ENCODE assay signal across 15 cellular contexts in genomic region chr7:70355591-70356323, GRCh38.
DNase-seq lines count a peak whose midpoint lies in the region; ATAC-seq, FAIRE-seq and TF ChIP-seq lines count a peak whose summit lies in the region.
"Had no signal": no experiment of that assay in that cellular context is flagged by ENCODE, and none has a peak within 500 bp of the region (broad histone marks: within the 10 kb centered on the region; RNA-seq: fewer than 3 reads in every experiment).

No MANE protein-coding gene starts in this region.

- H3K27ac ChIP-seq in BLaER1 treated with 17β-estradiol and CSF1 and Interleukin-3, amounts not matched to agents 10 nM and 100 nM, result peak overlapping the region in 8 of 11 experiments; percentile 5 to 48 (median 32); a peak in 8 of 22 replicates
- H3K27ac ChIP-seq in H1 (ENCODE audit: low read depth, low read length), result no peak overlapping the region
- H3K27ac ChIP-seq: heart left ventricle had no signal

- H4K8ac ChIP-seq in H1 (ENCODE audit: extremely low read depth, insufficient read depth, low read length), result no peak overlapping the region

- peak overlapping the region in 3 of 10 experiments; percentile 31 to 47 (median 33); a peak in 4 of 20 replicates for H3K4me3 ChIP-seq in BLaER1 treated with 17β-estradiol and CSF1 and Interleukin-3, amounts not matched to agents 10 nM and 100 nM
- H3K4me3 ChIP-seq in H1 (ENCODE audit: extremely low read depth in 1 of 4, insufficient read depth in 2 of 4, low read depth in 3 of 4, low read length in 4 of 4), result no peak overlapping the region
- H3K4me3 ChIP-seq: heart left ventricle had no signal

- H2BK120ac ChIP-seq in H1 (replicated peaks; ENCODE audit: low read depth, low read length), result no peak overlapping the region

- peaks cover 2% of the 10 kb centered on the region for H3K9me3 Mint-ChIP-seq in activated T-cell treated with anti-CD3 and anti-CD28 coated beads, Interleukin-2, amount 50 U/mL, for 4 hours
- H3K9me3 Mint-ChIP-seq: H9, WTC11 had no signal

- peaks cover 0 to 15% (median 0%) of the 10 kb centered on the region in 11 experiments; a peak in 4 of 22 replicates for H3K36me3 ChIP-seq in BLaER1 treated with 17β-estradiol and CSF1 and Interleukin-3, amounts not matched to agents 10 nM and 100 nM
- H3K36me3 ChIP-seq in H1 (ENCODE audit: control insufficient read depth in 2 of 4, insufficient read depth in 4 of 4, low read length in 3 of 4), result no peaks in the 10 kb centered on the region
- H3K36me3 ChIP-seq: heart left ventricle had no signal

- H3K18ac ChIP-seq in H1 (ENCODE audit: extremely low read depth, low read length), result no peak overlapping the region

- H2BK12ac ChIP-seq in H1 (ENCODE audit: low read depth, low read length), result no peak overlapping the region

- peak overlapping the region in 9 of 11 experiments; percentile 8 to 53 (median 38); a peak in 10 of 22 replicates for H3K9ac ChIP-seq in BLaER1 treated with 17β-estradiol and CSF1 and Interleukin-3, amounts not matched to agents 10 nM and 100 nM
- no peak overlapping the region for H3K9ac ChIP-seq in H1 (replicated peaks in 1 of 4; ENCODE audit: extremely low read depth in 1 of 4, low read depth in 3 of 4, low read length in 3 of 4)

- no peaks in the 10 kb centered on the region for H3K79me1 ChIP-seq in H1 (ENCODE audit: low read depth, low read length)

- ATAC-seq in GM19397 (IDR thresholded peaks at IDR 0.05; ENCODE audit: unreplicated experiment) (no peak), GM19455 (IDR thresholded peaks at IDR 0.05; ENCODE audit: unreplicated experiment) (no peak), HG02938 (IDR thresholded peaks at IDR 0.05; ENCODE audit: unreplicated experiment) (no peak)
- ATAC-seq in activated T-cell treated with anti-CD3 and anti-CD28 coated beads, Interleukin-2, amount 50 U/mL, for 4 hours, result no peak
- ATAC-seq: heart left ventricle; left ventricle myocardium superior; naive thymus-derived CD8-positive, alpha-beta T cell; stimulated activated naive CD8-positive, alpha-beta T cell treated with anti-CD3 and anti-CD28 coated beads, Interleukin-15, Interleukin-2, amounts not matched to agents 100 U/mL and 50 U/mL, for 24 hours; WTC11 had no signal

- H3K79me2 ChIP-seq in H1 (ENCODE audit: control insufficient read depth in 1 of 2, insufficient read depth in 2 of 2, low read length in 2 of 2), result no peaks in the 10 kb centered on the region

- H3K4me2 ChIP-seq in BLaER1 treated with 17β-estradiol and CSF1 and Interleukin-3, amounts not matched to agents 10 nM and 100 nM, result peak overlapping the region; percentile 74 to 92 (median 83)
- H3K4me2 ChIP-seq in H1 (ENCODE audit: insufficient read depth in 1 of 2, low read depth in 2 of 2, low read length in 2 of 2), result no peak overlapping the region

- peaks cover 3% of the 10 kb centered on the region for H3K4me1 Mint-ChIP-seq in activated T-cell treated with anti-CD3 and anti-CD28 coated beads, Interleukin-2, amount 50 U/mL, for 4 hours (ENCODE audit: low read depth)

- H3K56ac ChIP-seq in H1 (replicated peaks; ENCODE audit: insufficient read length, low read depth, low read length), result no peak overlapping the region

- no peak overlapping the region for H2BK15ac ChIP-seq in H1 (ENCODE audit: low read length)

- WGBS in H1 (ENCODE audit: extremely low coverage in 1 of 2, insufficient coverage in 1 of 2, insufficient read length in 1 of 2, insufficient replicate concordance in 2 of 2, low coverage in 1 of 2, low lambda C conversion rate in 2 of 2, missing lambda C conversion rate in 1 of 2), 2 experiments, result 83% methylated on average over 5 of the region's 5 CpGs; no CpG with 5 or more reads in 1 of the 2 experiments

- no peak overlapping the region for H4K91ac ChIP-seq in H1 (replicated peaks; ENCODE audit: insufficient read length, low read length)

- no peak overlapping the region for H2BK20ac ChIP-seq in H1 (ENCODE audit: low read length)

- peaks cover 31 to 57% (median 49%) of the 10 kb centered on the region in 10 experiments for H3K4me1 ChIP-seq in BLaER1 treated with 17β-estradiol and CSF1 and Interleukin-3, amounts not matched to agents 10 nM and 100 nM
- peaks cover 0 to 3% (median 0%) of the 10 kb centered on the region in 4 experiments; a peak in 3 of 7 replicates for H3K4me1 ChIP-seq in H1 (replicated peaks in 1 of 4; ENCODE audit: control insufficient read depth in 3 of 4, insufficient read depth in 4 of 4, low read length in 3 of 4)

- H3K4me3 Mint-ChIP-seq in activated T-cell treated with anti-CD3 and anti-CD28 coated beads, Interleukin-2, amount 50 U/mL, for 4 hours, result no peak overlapping the region
- H3K4me3 Mint-ChIP-seq: H9, WTC11 had no signal

- no peak for TF ChIP-seq EP300 in H1 (IDR thresholded peaks at IDR 0.05; ENCODE audit: borderline replicate concordance in 1 of 2, low read depth in 2 of 2, low read length in 2 of 2)

- H3K36me3 Mint-ChIP-seq in activated T-cell treated with anti-CD3 and anti-CD28 coated beads, Interleukin-2, amount 50 U/mL, for 4 hours (ENCODE audit: insufficient read depth), result no peaks in the 10 kb centered on the region
- H3K36me3 Mint-ChIP-seq: naive thymus-derived CD8-positive, alpha-beta T cell; WTC11 had no signal

- H2AK5ac ChIP-seq in H1 (ENCODE audit: low read depth, low read length), result no peak overlapping the region

- no peak overlapping the region for H2AFZ ChIP-seq in H1 (ENCODE audit: low read length)

- H3K4ac ChIP-seq in H1 (replicated peaks; ENCODE audit: insufficient read length, low read depth, low read length), result no peak overlapping the region

- no peak overlapping the region for H3K14ac ChIP-seq in H1 (ENCODE audit: insufficient read length)

- no peak for FAIRE-seq in H1 (lab: Jason Lieb, UNC)

- H3K23me2 ChIP-seq in H1 (ENCODE audit: low read depth, low read length), result peaks cover 3% of the 10 kb centered on the region; the same call in 1 of the 2 replicates

- no peak for TF ChIP-seq RAD21 in H1 (IDR thresholded peaks at IDR 0.05 in 1 of 2, conservative IDR thresholded peaks at IDR 0.05 in 1 of 2; ENCODE audit: low read depth in 2 of 2, low read length in 2 of 2)

- no peaks in the 10 kb centered on the region for H3K27me3 Mint-ChIP-seq in activated T-cell treated with anti-CD3 and anti-CD28 coated beads, Interleukin-2, amount 50 U/mL, for 4 hours (ENCODE audit: low read depth)

- CTCF ChIA-PET in HEK293T (lab: Yijun Ruan, JAX) (no interaction called here), H1 (lab: Charles Lee; ENCODE audit: partially characterized antibody) (no interaction called here)

- peaks cover 0 to 17% (median under 1%) of the 10 kb centered on the region in 11 experiments; a peak in 7 of 22 replicates for H3K9me3 ChIP-seq in BLaER1 treated with 17β-estradiol and CSF1 and Interleukin-3, amounts not matched to agents 10 nM and 100 nM (replicated peaks in 1 of 11)
- H3K9me3 ChIP-seq in H1 (ENCODE audit: insufficient read depth in 2 of 2, low read depth in 1 of 2, low read length in 1 of 2), result no peaks in the 10 kb centered on the region
- H3K9me3 ChIP-seq: heart left ventricle had no signal

- no peak overlapping the region for H4K5ac ChIP-seq in H1 (ENCODE audit: insufficient read length, low read depth, low read length)

- no peaks in the 10 kb centered on the region for H4K20me1 ChIP-seq in BLaER1 treated with 17β-estradiol and CSF1 and Interleukin-3, amounts not matched to agents 10 nM and 100 nM
- no peaks in the 10 kb centered on the region for H4K20me1 ChIP-seq in H1 (replicated peaks in 1 of 2; ENCODE audit: control insufficient read depth in 1 of 2, insufficient read depth in 2 of 2, low read length in 2 of 2)

- TF ChIP-seq POLR2A in H1 (IDR thresholded peaks at IDR 0.05; ENCODE audit: control extremely low read depth in 1 of 2, low read depth in 2 of 2, low read length in 2 of 2), result no peak

- TF ChIP-seq CTCF in H1 (IDR thresholded peaks at IDR 0.05; ENCODE audit: control extremely low read depth in 1 of 3, insufficient read depth in 1 of 3, low read depth in 1 of 3, low read length in 3 of 3), result no peak

- no peak overlapping the region for H2BK5ac ChIP-seq in H1 (ENCODE audit: low read depth, low read length)

- DNase-seq in HEK293T (ENCODE audit: extremely low spot score) (peak; percentile 52), NCI-H345 (lab: John Stamatoyannopoulos, UW) (peak; percentile 26), H1 (ENCODE audit: low read depth in 1 of 2, low spot score in 2 of 2) (no peak)
- DNase-seq in activated T-cell treated with anti-CD3 and anti-CD28 coated beads, Interleukin-2, amount 50 U/mL, for 4 hours, result no peak
- DNase-seq: H9; heart left ventricle; Kasumi-1; left ventricle myocardium superior; naive thymus-derived CD8-positive, alpha-beta T cell; stimulated activated naive CD8-positive, alpha-beta T cell treated with anti-CD3 and anti-CD28 coated beads, Interleukin-15, Interleukin-2, amounts not matched to agents 100 U/mL and 50 U/mL, for 24 hours had no signal

- H3K27me3 ChIP-seq in BLaER1 treated with 17β-estradiol and CSF1 and Interleukin-3, amounts not matched to agents 10 nM and 100 nM, result no peaks in the 10 kb centered on the region
- H3K27me3 ChIP-seq in H1 (replicated peaks in 1 of 4; ENCODE audit: control insufficient read depth in 3 of 4, extremely low read depth in 1 of 4, insufficient read depth in 3 of 4, low read length in 3 of 4), result peaks cover 0 to 2% (median 0%) of the 10 kb centered on the region in 4 experiments; a peak in 1 of 7 replicates
- H3K27me3 ChIP-seq: heart left ventricle had no signal

- H3K23ac ChIP-seq in H1 (ENCODE audit: insufficient read length), result no peak overlapping the region

- POLR2A ChIA-PET in HEK293T (lab: Yijun Ruan, JAX), result no interaction called here
- POLR2A ChIA-PET in H1 (lab: Charles Lee; ENCODE audit: partially characterized antibody), result no interaction called here

TF ChIP-seq in HEK293T, 16 proteins besides CTCF, POLR2A, EP300 and RAD21 (continues in another document):
- TF ChIP-seq L3MBTL2 (conservative IDR thresholded peaks at IDR 0.05) (no peak; the same call in 1 of the 2 replicates), FOXM1 (IDR thresholded peaks at IDR 0.05; ENCODE audit: borderline replicate concordance) (no peak), ELF4 (IDR thresholded peaks at IDR 0.05) (no peak), CTBP1 (IDR thresholded peaks at IDR 0.05; ENCODE audit: borderline replicate concordance) (peak; percentile 25; the same call in 1 of the 2 replicates), FOXA1 (IDR thresholded peaks at IDR 0.05) (no peak), HDGF (IDR thresholded peaks at IDR 0.05; ENCODE audit: borderline replicate concordance) (no peak), FOXK2 (IDR thresholded peaks at IDR 0.05) (no peak), SUZ12 (IDR thresholded peaks at IDR 0.05) (no peak)

TF ChIP-seq in H1, 55 proteins besides CTCF, POLR2A, EP300 and RAD21:
- TF ChIP-seq CREB1 (IDR thresholded peaks at IDR 0.05) (no peak), SIX5 (IDR thresholded peaks at IDR 0.05; ENCODE audit: low read depth, low read length) (0 out of 2 replicates have a peak, but pooled peaks have one; percentile 6), JUN (IDR thresholded peaks at IDR 0.05; ENCODE audit: low read depth, low read length) (no peak)

Comparison
In these comparisons a context has a peak if more than half of its experiments do, and no peak if none do; other contexts are left out.
1. H3K4me2 ChIP-seq: peak in BLaER1 treated with 17β-estradiol and CSF1 and Interleukin-3, amounts not matched to agents 10 nM and 100 nM (11 of 11); none in H1 (0 of 2).
2. H3K9ac ChIP-seq: peak in BLaER1 treated with 17β-estradiol and CSF1 and Interleukin-3, amounts not matched to agents 10 nM and 100 nM (9 of 11); none in H1 (0 of 4).
3. DNase-seq: peak in HEK293T (single experiment) and NCI-H345 (single experiment); none in H1 (0 of 2) and activated T-cell treated with anti-CD3 and anti-CD28 coated beads, Interleukin-2, amount 50 U/mL, for 4 hours (single experiment).